In the genomic region with DNA sequence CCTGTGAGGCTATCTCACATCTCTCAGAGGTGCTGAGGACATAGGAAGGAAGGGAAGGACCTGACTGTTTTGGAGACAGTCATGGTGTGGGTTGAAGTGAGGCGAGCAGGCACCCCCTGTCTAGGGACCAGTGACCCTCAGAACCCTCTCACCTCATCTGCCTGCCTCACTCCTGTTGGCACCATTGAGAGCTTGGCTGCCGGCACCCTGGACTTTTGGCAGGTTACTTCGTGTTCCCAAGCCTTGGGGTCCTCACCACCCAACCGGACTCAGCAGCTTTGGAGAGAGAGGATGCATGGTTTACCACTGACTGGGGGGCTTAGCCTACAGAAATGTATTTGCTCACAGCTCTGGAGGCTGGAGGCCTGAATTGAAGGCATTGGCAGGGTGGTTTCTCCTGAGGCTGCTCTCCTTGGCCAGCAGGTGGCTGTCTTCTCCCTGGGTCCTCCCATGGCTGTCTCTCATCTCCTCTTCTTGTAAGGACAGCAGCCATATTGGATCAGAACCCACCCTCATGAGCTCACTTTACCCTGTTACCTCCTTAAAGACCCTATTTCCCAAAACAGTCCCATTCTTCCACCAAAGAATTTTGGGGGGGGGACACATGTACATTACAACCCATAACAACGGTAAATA, we compare ENCODE assay signal across 1 cellular context.
TF ChIP-seq lines count a peak whose summit lies in the region.

No MANE protein-coding gene starts in this region.

TF ChIP-seq in GM23338, 12 proteins besides CTCF, POLR2A, EP300 and RAD21 (continued from another document):
- TF ChIP-seq, protein P1, sequence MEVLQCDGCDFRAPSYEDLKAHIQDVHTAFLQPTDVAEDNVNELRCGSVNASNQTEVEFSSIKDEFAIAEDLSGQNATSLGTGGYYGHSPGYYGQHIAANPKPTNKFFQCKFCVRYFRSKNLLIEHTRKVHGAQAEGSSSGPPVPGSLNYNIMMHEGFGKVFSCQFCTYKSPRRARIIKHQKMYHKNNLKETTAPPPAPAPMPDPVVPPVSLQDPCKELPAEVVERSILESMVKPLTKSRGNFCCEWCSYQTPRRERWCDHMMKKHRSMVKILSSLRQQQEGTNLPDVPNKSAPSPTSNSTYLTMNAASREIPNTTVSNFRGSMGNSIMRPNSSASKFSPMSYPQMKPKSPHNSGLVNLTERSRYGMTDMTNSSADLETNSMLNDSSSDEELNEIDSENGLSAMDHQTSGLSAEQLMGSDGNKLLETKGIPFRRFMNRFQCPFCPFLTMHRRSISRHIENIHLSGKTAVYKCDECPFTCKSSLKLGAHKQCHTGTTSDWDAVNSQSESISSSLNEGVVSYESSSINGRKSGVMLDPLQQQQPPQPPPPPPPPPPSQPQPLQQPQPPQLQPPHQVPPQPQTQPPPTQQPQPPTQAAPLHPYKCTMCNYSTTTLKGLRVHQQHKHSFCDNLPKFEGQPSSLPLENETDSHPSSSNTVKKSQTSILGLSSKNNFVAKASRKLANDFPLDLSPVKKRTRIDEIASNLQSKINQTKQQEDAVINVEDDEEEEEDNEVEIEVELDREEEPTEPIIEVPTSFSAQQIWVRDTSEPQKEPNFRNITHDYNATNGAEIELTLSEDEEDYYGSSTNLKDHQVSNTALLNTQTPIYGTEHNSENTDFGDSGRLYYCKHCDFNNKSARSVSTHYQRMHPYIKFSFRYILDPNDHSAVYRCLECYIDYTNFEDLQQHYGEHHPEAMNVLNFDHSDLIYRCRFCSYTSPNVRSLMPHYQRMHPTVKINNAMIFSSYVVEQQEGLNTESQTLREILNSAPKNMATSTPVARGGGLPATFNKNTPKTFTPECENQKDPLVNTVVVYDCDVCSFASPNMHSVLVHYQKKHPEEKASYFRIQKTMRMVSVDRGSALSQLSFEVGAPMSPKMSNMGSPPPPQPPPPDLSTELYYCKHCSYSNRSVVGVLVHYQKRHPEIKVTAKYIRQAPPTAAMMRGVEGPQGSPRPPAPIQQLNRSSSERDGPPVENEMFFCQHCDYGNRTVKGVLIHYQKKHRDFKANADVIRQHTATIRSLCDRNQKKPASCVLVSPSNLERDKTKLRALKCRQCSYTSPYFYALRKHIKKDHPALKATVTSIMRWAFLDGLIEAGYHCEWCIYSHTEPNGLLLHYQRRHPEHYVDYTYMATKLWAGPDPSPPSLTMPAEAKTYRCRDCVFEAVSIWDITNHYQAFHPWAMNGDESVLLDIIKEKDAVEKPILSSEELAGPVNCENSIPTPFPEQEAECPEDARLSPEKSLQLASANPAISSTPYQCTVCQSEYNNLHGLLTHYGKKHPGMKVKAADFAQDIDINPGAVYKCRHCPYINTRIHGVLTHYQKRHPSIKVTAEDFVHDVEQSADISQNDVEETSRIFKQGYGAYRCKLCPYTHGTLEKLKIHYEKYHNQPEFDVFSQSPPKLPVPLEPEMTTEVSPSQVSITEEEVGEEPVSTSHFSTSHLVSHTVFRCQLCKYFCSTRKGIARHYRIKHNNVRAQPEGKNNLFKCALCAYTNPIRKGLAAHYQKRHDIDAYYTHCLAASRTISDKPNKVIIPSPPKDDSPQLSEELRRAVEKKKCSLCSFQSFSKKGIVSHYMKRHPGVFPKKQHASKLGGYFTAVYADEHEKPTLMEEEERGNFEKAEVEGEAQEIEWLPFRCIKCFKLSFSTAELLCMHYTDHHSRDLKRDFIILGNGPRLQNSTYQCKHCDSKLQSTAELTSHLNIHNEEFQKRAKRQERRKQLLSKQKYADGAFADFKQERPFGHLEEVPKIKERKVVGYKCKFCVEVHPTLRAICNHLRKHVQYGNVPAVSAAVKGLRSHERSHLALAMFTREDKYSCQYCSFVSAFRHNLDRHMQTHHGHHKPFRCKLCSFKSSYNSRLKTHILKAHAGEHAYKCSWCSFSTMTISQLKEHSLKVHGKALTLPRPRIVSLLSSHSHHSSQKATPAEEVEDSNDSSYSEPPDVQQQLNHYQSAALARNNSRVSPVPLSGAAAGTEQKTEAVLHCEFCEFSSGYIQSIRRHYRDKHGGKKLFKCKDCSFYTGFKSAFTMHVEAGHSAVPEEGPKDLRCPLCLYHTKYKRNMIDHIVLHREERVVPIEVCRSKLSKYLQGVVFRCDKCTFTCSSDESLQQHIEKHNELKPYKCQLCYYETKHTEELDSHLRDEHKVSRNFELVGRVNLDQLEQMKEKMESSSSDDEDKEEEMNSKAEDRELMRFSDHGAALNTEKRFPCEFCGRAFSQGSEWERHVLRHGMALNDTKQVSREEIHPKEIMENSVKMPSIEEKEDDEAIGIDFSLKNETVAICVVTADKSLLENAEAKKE (CRISPR knock-in tag; IDR thresholded peaks at IDR 0.05), result no peak
- TF ChIP-seq ZNF331 (CRISPR knock-in tag; IDR thresholded peaks at IDR 0.05; ENCODE audit: low read depth), result no peak
- TF ChIP-seq NANOG (IDR thresholded peaks at IDR 0.05; ENCODE audit: borderline replicate concordance), result no peak
- TF ChIP-seq, protein P2, sequence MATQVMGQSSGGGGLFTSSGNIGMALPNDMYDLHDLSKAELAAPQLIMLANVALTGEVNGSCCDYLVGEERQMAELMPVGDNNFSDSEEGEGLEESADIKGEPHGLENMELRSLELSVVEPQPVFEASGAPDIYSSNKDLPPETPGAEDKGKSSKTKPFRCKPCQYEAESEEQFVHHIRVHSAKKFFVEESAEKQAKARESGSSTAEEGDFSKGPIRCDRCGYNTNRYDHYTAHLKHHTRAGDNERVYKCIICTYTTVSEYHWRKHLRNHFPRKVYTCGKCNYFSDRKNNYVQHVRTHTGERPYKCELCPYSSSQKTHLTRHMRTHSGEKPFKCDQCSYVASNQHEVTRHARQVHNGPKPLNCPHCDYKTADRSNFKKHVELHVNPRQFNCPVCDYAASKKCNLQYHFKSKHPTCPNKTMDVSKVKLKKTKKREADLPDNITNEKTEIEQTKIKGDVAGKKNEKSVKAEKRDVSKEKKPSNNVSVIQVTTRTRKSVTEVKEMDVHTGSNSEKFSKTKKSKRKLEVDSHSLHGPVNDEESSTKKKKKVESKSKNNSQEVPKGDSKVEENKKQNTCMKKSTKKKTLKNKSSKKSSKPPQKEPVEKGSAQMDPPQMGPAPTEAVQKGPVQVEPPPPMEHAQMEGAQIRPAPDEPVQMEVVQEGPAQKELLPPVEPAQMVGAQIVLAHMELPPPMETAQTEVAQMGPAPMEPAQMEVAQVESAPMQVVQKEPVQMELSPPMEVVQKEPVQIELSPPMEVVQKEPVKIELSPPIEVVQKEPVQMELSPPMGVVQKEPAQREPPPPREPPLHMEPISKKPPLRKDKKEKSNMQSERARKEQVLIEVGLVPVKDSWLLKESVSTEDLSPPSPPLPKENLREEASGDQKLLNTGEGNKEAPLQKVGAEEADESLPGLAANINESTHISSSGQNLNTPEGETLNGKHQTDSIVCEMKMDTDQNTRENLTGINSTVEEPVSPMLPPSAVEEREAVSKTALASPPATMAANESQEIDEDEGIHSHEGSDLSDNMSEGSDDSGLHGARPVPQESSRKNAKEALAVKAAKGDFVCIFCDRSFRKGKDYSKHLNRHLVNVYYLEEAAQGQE (IDR thresholded peaks at IDR 0.05; ENCODE audit: unreplicated experiment), result no peak
- TF ChIP-seq STAT1 (IDR thresholded peaks at IDR 0.05; ENCODE audit: unreplicated experiment), result no peak
- TF ChIP-seq ZNF114 (CRISPR knock-in tag; IDR thresholded peaks at IDR 0.05), result no peak
- TF ChIP-seq, protein P3, sequence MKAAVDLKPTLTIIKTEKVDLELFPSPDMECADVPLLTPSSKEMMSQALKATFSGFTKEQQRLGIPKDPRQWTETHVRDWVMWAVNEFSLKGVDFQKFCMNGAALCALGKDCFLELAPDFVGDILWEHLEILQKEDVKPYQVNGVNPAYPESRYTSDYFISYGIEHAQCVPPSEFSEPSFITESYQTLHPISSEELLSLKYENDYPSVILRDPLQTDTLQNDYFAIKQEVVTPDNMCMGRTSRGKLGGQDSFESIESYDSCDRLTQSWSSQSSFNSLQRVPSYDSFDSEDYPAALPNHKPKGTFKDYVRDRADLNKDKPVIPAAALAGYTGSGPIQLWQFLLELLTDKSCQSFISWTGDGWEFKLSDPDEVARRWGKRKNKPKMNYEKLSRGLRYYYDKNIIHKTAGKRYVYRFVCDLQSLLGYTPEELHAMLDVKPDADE (IDR thresholded peaks at IDR 0.05), result no peak
